In the genomic region with DNA sequence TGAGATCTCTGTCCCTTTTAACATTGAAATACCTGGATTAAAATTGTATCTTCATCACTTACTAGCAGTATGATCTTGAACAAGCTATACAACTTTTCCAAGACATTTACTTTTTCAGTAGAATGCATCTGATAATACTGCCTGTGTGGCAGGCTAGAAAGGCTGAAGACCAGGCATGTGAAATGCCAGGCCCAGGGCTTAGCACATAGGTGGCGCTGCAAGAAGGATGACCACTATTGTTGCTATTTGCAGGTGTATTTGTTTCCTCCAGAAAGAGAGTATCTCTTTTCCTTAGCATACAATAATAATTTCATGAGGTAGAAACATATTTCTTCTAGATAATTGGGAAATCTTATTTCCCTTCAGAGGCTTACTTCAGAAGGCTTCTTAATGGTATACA, we compare ENCODE assay signal across 24 cellular contexts.
DNase-seq lines count a peak whose midpoint lies in the region; ATAC-seq and TF ChIP-seq lines count a peak whose summit lies in the region.
"Had no signal": no experiment of that assay in that cellular context is flagged by ENCODE, and none has a peak within 500 bp of the region (broad histone marks: within the 10 kb centered on the region; RNA-seq: fewer than 3 reads in every experiment).

No MANE protein-coding gene starts in this region.

- no peak overlapping the region for H3K27ac Mint-ChIP-seq in MCF 10A (ENCODE audit: low read depth, unreplicated experiment)
- H3K27ac Mint-ChIP-seq in endodermal cell, result no peak overlapping the region
- H3K27ac Mint-ChIP-seq in progenitor cell of endocrine pancreas, result no peak overlapping the region
- no peak overlapping the region for H3K27ac Mint-ChIP-seq in mesothelial cell of epicardium
- H3K27ac Mint-ChIP-seq: activated CD4-positive, alpha-beta T cell treated with anti-CD3 and anti-CD28 coated beads for 36 hours; activated CD8-positive, alpha-beta memory T cell treated with anti-CD3 and anti-CD28 coated beads, Interleukin-2, amount 10 ng/mL, durations not matched to agents 7 days and 5 days; activated naive CD8-positive, alpha-beta T cell treated with anti-CD3 and anti-CD28 coated beads, Interleukin-2, amount 10 ng/mL, durations not matched to agents 7 days and 5 days; dendritic cell treated with granulocyte-macrophage colony-stimulating factor and Interleukin-4, amounts not matched to agents 40 ng/mL and 50 ng/mL, for 4 days had no signal

- no peaks in the 10 kb centered on the region for H3K36me3 ChIP-seq in breast epithelium
- H3K36me3 ChIP-seq in OCI-LY3 (replicated peaks; ENCODE audit: low read depth, low read length), result no peaks in the 10 kb centered on the region
- H3K36me3 ChIP-seq in endodermal cell (ENCODE audit: control insufficient read depth, insufficient read depth, low read length), result no peaks in the 10 kb centered on the region
- H3K36me3 ChIP-seq: BE2C, MG63, uterus had no signal

- CTCF ChIA-PET in MCF 10A (lab: Yijun Ruan, JAX), result interaction anchor here (0.6 to 1.0 kb wide), 3 partner anchors 77 to 316 kb away, joined by 4 read pairs; no protein-coding TSS in a partner anchor

- H3K36me3 Mint-ChIP-seq in MCF 10A (ENCODE audit: insufficient read depth, unreplicated experiment), result no peaks in the 10 kb centered on the region
- H3K36me3 Mint-ChIP-seq in endodermal cell (ENCODE audit: low read depth), result no peaks in the 10 kb centered on the region
- H3K36me3 Mint-ChIP-seq in progenitor cell of endocrine pancreas (ENCODE audit: insufficient read depth), result no peaks in the 10 kb centered on the region
- no peaks in the 10 kb centered on the region for H3K36me3 Mint-ChIP-seq in mesothelial cell of epicardium
- H3K36me3 Mint-ChIP-seq: activated CD8-positive, alpha-beta memory T cell treated with anti-CD3 and anti-CD28 coated beads, Interleukin-2, amount 10 ng/mL, durations not matched to agents 7 days and 5 days; activated naive CD8-positive, alpha-beta T cell treated with anti-CD3 and anti-CD28 coated beads, Interleukin-2, amount 10 ng/mL, durations not matched to agents 7 days and 5 days had no signal

- H3K27me3 Mint-ChIP-seq in MCF 10A (ENCODE audit: insufficient read depth, unreplicated experiment) (no peaks in the 10 kb centered on the region), endodermal cell (ENCODE audit: insufficient read depth) (no peaks in the 10 kb centered on the region), progenitor cell of endocrine pancreas (no peaks in the 10 kb centered on the region), mesothelial cell of epicardium (ENCODE audit: low read depth) (peaks cover 6% of the 10 kb centered on the region)
- H3K27me3 Mint-ChIP-seq: activated CD8-positive, alpha-beta memory T cell treated with anti-CD3 and anti-CD28 coated beads, Interleukin-2, amount 10 ng/mL, durations not matched to agents 7 days and 5 days; activated naive CD8-positive, alpha-beta T cell treated with anti-CD3 and anti-CD28 coated beads, Interleukin-2, amount 10 ng/mL, durations not matched to agents 7 days and 5 days; dendritic cell treated with granulocyte-macrophage colony-stimulating factor and Interleukin-4, amounts not matched to agents 40 ng/mL and 50 ng/mL, for 4 days had no signal

- H3K9me3 Mint-ChIP-seq in MCF 10A (ENCODE audit: unreplicated experiment) (no peaks in the 10 kb centered on the region), endodermal cell (no peaks in the 10 kb centered on the region), progenitor cell of endocrine pancreas (ENCODE audit: low read depth) (no peaks in the 10 kb centered on the region), mesothelial cell of epicardium (no peaks in the 10 kb centered on the region)
- H3K9me3 Mint-ChIP-seq: activated naive CD8-positive, alpha-beta T cell treated with anti-CD3 and anti-CD28 coated beads, Interleukin-2, amount 10 ng/mL, durations not matched to agents 7 days and 5 days; dendritic cell treated with granulocyte-macrophage colony-stimulating factor and Interleukin-4, amounts not matched to agents 40 ng/mL and 50 ng/mL, for 4 days; neural crest cell had no signal

- TF ChIP-seq CTCF in MCF 10A (IDR thresholded peaks at IDR 0.05; ENCODE audit: unreplicated experiment), result no peak
- TF ChIP-seq CTCF in breast epithelium (IDR thresholded peaks at IDR 0.05), result no peak
- peak; percentile 40 for TF ChIP-seq CTCF in OCI-LY3 (IDR thresholded peaks at IDR 0.05; ENCODE audit: low read depth, low read length)
- TF ChIP-seq CTCF in endodermal cell (conservative IDR thresholded peaks at IDR 0.05), result peak; percentile 81
- peak; percentile 39 for TF ChIP-seq CTCF in progenitor cell of endocrine pancreas (IDR thresholded peaks at IDR 0.05; ENCODE audit: unreplicated experiment)
- no peak for TF ChIP-seq CTCF in mesothelial cell of epicardium (IDR thresholded peaks at IDR 0.05; ENCODE audit: unreplicated experiment)

- no peak for ATAC-seq in HG03280 (IDR thresholded peaks at IDR 0.05; ENCODE audit: unreplicated experiment)
- ATAC-seq: activated CD4-positive, alpha-beta T cell treated with anti-CD3 and anti-CD28 coated beads for 36 hours; activated CD8-positive, alpha-beta memory T cell treated with anti-CD3 and anti-CD28 coated beads, Interleukin-2, amount 10 ng/mL, durations not matched to agents 7 days and 5 days had no signal

- DNase-seq in MCF 10A (ENCODE audit: unreplicated experiment), result peak; percentile 12
- DNase-seq in breast epithelium (ENCODE audit: low spot score in 2 of 2), result no peak
- DNase-seq in endodermal cell, result peak; percentile 73
- no peak for DNase-seq in progenitor cell of endocrine pancreas (ENCODE audit: low spot score, unreplicated experiment)
- no peak for DNase-seq in COLO668 (lab: John Stamatoyannopoulos, UW; ENCODE audit: unreplicated experiment)
- DNase-seq in mesothelial cell of epicardium (ENCODE audit: low spot score in 2 of 2, unreplicated experiment in 2 of 2), result no peak
- DNase-seq: activated CD4-positive, alpha-beta T cell treated with anti-CD3 and anti-CD28 coated beads for 36 hours; activated CD8-positive, alpha-beta memory T cell treated with anti-CD3 and anti-CD28 coated beads, Interleukin-2, amount 10 ng/mL, durations not matched to agents 7 days and 5 days; activated naive CD8-positive, alpha-beta T cell treated with anti-CD3 and anti-CD28 coated beads, Interleukin-2, amount 10 ng/mL, durations not matched to agents 7 days and 5 days; BE2C; DMS 273 treated with DMSO at 0.1 percent for 48 hours; foreskin melanocyte; GOT3; hypothalamus; MG63; NCI-H1694 treated with DMSO at 0.1 percent for 48 hours; NCI-H226; stimulated activated CD8-positive, alpha-beta memory T cell treated with anti-CD3 and anti-CD28 coated beads, Interleukin-4, amount 100 ng/mL, for 48 hours; uterus had no signal

- intact Hi-C loops in MCF 10A (cut with micrococcal nuclease), result no loop called here
- intact Hi-C loops in breast epithelium (cut with DNase I; ENCODE audit: low total_unique reads), result no loop called here

- no peak overlapping the region for H2AFZ ChIP-seq in OCI-LY3 (ENCODE audit: low read depth, low read length)

- H3K27ac ChIP-seq in breast epithelium (no peak overlapping the region), OCI-LY3 (ENCODE audit: low read length) (no peak overlapping the region), endodermal cell (ENCODE audit: low read depth, low read length) (no peak overlapping the region)
- H3K27ac ChIP-seq: RWPE1, uterus had no signal

- H3K9ac ChIP-seq in OCI-LY3 (ENCODE audit: low read length) (no peak overlapping the region), endodermal cell (ENCODE audit: extremely low read depth, low read length, poor library complexity, severe bottlenecking) (no peak overlapping the region)

- H3K4me3 Mint-ChIP-seq in MCF 10A (ENCODE audit: unreplicated experiment) (no peak overlapping the region), endodermal cell (no peak overlapping the region), progenitor cell of endocrine pancreas (ENCODE audit: low read depth) (no peak overlapping the region), mesothelial cell of epicardium (no peak overlapping the region)
- H3K4me3 Mint-ChIP-seq: activated CD4-positive, alpha-beta T cell treated with anti-CD3 and anti-CD28 coated beads for 36 hours; activated CD8-positive, alpha-beta memory T cell treated with anti-CD3 and anti-CD28 coated beads, Interleukin-2, amount 10 ng/mL, durations not matched to agents 7 days and 5 days; activated naive CD8-positive, alpha-beta T cell treated with anti-CD3 and anti-CD28 coated beads, Interleukin-2, amount 10 ng/mL, durations not matched to agents 7 days and 5 days; dendritic cell treated with granulocyte-macrophage colony-stimulating factor and Interleukin-4, amounts not matched to agents 40 ng/mL and 50 ng/mL, for 4 days; neural crest cell had no signal

- H3K4me1 ChIP-seq in breast epithelium, result no peaks in the 10 kb centered on the region
- H3K4me1 ChIP-seq in OCI-LY3 (ENCODE audit: low read length), result peaks cover 8% of the 10 kb centered on the region
- H3K4me1 ChIP-seq in endodermal cell (ENCODE audit: control insufficient read depth, insufficient read depth, low read length), result no peaks in the 10 kb centered on the region
- H3K4me1 ChIP-seq: BE2C, uterus had no signal

- WGBS in endodermal cell (ENCODE audit: insufficient coverage in 1 of 2, insufficient read length in 1 of 2), 2 experiments, result 60% methylated on average over 1 of the region's 1 CpG; no CpG with 5 or more reads in 1 of the 2 experiments

- no peaks in the 10 kb centered on the region for H3K79me2 ChIP-seq in OCI-LY3 (ENCODE audit: low read length)

- no peaks in the 10 kb centered on the region for H3K4me1 Mint-ChIP-seq in MCF 10A (ENCODE audit: insufficient read depth, unreplicated experiment)
- H3K4me1 Mint-ChIP-seq in endodermal cell, result no peaks in the 10 kb centered on the region
- H3K4me1 Mint-ChIP-seq in progenitor cell of endocrine pancreas (ENCODE audit: low read depth), result peaks cover 1% of the 10 kb centered on the region
- H3K4me1 Mint-ChIP-seq in mesothelial cell of epicardium, result no peaks in the 10 kb centered on the region
- H3K4me1 Mint-ChIP-seq: activated CD4-positive, alpha-beta T cell treated with anti-CD3 and anti-CD28 coated beads for 36 hours; activated CD8-positive, alpha-beta memory T cell treated with anti-CD3 and anti-CD28 coated beads, Interleukin-2, amount 10 ng/mL, durations not matched to agents 7 days and 5 days; activated naive CD8-positive, alpha-beta T cell treated with anti-CD3 and anti-CD28 coated beads, Interleukin-2, amount 10 ng/mL, durations not matched to agents 7 days and 5 days; neural crest cell had no signal

- no peak overlapping the region for H3K4me2 ChIP-seq in OCI-LY3 (ENCODE audit: low read length)

- no peak for TF ChIP-seq POLR2A in breast epithelium (IDR thresholded peaks at IDR 0.05)

- H3K9me3 ChIP-seq in breast epithelium (no peaks in the 10 kb centered on the region), OCI-LY3 (ENCODE audit: insufficient read depth, low read length) (no peaks in the 10 kb centered on the region), endodermal cell (ENCODE audit: control insufficient read depth, low read length) (no peaks in the 10 kb centered on the region)
- H3K9me3 ChIP-seq: BE2C, MG63, uterus had no signal

- no peaks in the 10 kb centered on the region for H4K20me1 ChIP-seq in OCI-LY3 (ENCODE audit: insufficient read depth, low read length)

- POLR2A ChIA-PET in MCF 10A (lab: Yijun Ruan, JAX), result no interaction called here

- no peaks in the 10 kb centered on the region for H3K27me3 ChIP-seq in breast epithelium
- H3K27me3 ChIP-seq in OCI-LY3 (ENCODE audit: low read depth, low read length), result no peaks in the 10 kb centered on the region
- H3K27me3 ChIP-seq in endodermal cell (ENCODE audit: control insufficient read depth, insufficient read depth, low read length, poor library complexity, severe bottlenecking), result no peaks in the 10 kb centered on the region
- H3K27me3 ChIP-seq: BE2C, MG63, uterus had no signal

- no TSS peak for BruUV-seq in MCF 10A (replicated peaks; lab: Mats Ljungman, UMichigan)

- H3K4me3 ChIP-seq in breast epithelium (no peak overlapping the region), OCI-LY3 (ENCODE audit: low read length) (no peak overlapping the region), endodermal cell (ENCODE audit: low read length) (no peak overlapping the region)
- H3K4me3 ChIP-seq: MG63, uterus had no signal

Comparison
In these comparisons a context has a peak if more than half of its experiments do, and no peak if none do; other contexts are left out.
1. DNase-seq: peak in MCF 10A (single experiment) and endodermal cell (single experiment); none in breast epithelium (0 of 2), progenitor cell of endocrine pancreas (single experiment), COLO668 (single experiment) and mesothelial cell of epicardium (0 of 2).
2. CTCF ChIP-seq: peak in OCI-LY3 (single experiment), endodermal cell (single experiment) and progenitor cell of endocrine pancreas (single experiment); none in MCF 10A (single experiment), breast epithelium (0 of 3) and mesothelial cell of epicardium (single experiment).